Comparison of ENCODE assay signal across 8 cellular contexts in the genomic region with DNA sequence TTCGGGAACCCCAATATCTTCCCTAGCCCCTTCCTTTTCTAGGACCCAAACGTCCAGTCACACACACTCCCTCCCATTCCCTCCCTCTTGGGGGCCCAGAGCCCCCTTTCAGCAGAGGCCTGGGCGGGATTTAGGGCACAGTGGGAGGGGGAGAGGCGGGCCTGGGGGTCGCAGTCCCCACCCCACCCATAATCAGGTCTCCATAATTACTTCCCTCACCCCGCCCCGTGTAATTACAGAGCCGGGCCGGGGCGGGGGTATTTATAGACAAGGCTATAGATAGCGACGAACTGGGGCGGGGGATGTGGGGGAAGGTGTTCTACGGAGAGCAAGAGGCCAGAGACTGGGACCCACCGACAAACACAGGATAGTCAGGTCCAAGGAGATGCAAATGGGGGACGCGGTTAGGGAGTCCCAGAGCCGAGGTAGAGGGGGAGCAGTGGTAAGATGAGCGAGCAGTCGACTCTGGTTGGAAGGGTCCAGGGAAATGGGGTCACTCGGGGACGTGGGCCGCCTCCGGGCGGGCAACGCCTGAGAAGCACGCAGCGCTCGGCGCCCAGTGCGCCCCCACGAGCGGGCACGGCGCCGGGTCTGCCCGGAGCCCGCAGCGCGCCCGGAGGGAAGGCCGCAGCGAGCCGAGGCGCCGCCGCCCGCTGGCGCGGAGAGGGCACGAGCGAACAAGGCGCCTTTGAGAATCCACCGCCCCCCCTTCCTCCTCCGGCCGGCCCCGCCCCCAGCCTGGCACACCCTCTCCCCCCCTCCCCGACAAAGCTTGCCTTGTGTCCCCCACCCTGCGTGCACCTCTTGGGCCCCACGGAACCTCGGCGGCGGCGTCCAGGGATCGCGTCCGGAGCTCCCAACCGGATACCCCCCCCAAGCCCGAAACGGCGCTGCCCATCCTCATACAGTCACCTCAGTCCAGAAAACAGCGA. TPM values are rescaled to one million over a fixed set of nuclear protein-coding genes. Genes with fewer than 3 reads are reported as not detected.
A peak's percentile ranks its signal among the peaks of the same experiment; 100 is the strongest.
DNase-seq lines count a peak whose midpoint lies in the region; ATAC-seq and TF ChIP-seq lines count a peak whose summit lies in the region.

No MANE protein-coding gene starts in this region.

- H2AFZ ChIP-seq in ACC112 (ENCODE audit: low read length, unreplicated experiment) (no peak overlapping the region), IMR-90 (replicated peaks; ENCODE audit: low read length, poor library complexity) (peak overlapping the region; percentile 51)

- H4K8ac ChIP-seq in IMR-90 (ENCODE audit: low read depth in 2 of 2, low read length in 2 of 2), result no peak overlapping the region

- no TSS peak for BruUV-seq in IMR-90 (replicated peaks; lab: Mats Ljungman, UMichigan)

- H3K27me3 ChIP-seq in ACC112 (ENCODE audit: insufficient read depth, low read length) (peaks cover 24% of the 10 kb centered on the region), IMR-90 (ENCODE audit: control insufficient read depth, insufficient read depth, low read length) (peaks cover 41% of the 10 kb centered on the region), lower lobe of right lung (ENCODE audit: low read depth) (peaks cover 28% of the 10 kb centered on the region), suprapubic skin (peaks cover 13% of the 10 kb centered on the region)

- H3K9me1 ChIP-seq in IMR-90 (ENCODE audit: insufficient read depth, low read length), result peaks cover 4% of the 10 kb centered on the region

- TF ChIP-seq EP300 in suprapubic skin (IDR thresholded peaks at IDR 0.05), result no peak

- peak overlapping the region; percentile 55 for H3K9ac ChIP-seq in IMR-90 (ENCODE audit: low read depth, low read length)

- no peak overlapping the region for H2BK15ac ChIP-seq in IMR-90 (ENCODE audit: low read depth, low read length)

- no peak overlapping the region for H3K27ac Mint-ChIP-seq in dendritic cell treated with granulocyte-macrophage colony-stimulating factor and Interleukin-4, amounts not matched to agents 40 ng/mL and 50 ng/mL, for 4 days

- H3K79me2 ChIP-seq in ACC112 (ENCODE audit: control insufficient read depth, insufficient read depth, low read length, unreplicated experiment), result no peaks in the 10 kb centered on the region

- H2AK9ac ChIP-seq in IMR-90 (replicated peaks; ENCODE audit: low read depth, low read length, poor library complexity), result peak overlapping the region; percentile 42

- no peak overlapping the region for H3K27ac ChIP-seq in ACC112 (ENCODE audit: low read depth, low read length)
- no peak overlapping the region; the same call in 1 of the 2 replicates for H3K27ac ChIP-seq in IMR-90 (ENCODE audit: insufficient read depth, low read length)
- peak overlapping the region; percentile 49 for H3K27ac ChIP-seq in lower lobe of right lung
- peak overlapping the region; percentile 15 for H3K27ac ChIP-seq in suprapubic skin

- H3K4me2 ChIP-seq in IMR-90 (ENCODE audit: low read depth, low read length), result peak overlapping the region; percentile 85

- no peak overlapping the region for H3K14ac ChIP-seq in IMR-90 (replicated peaks; ENCODE audit: low read depth, low read length)

- H3K4me3 ChIP-seq in ACC112 (ENCODE audit: low read depth, low read length), result peak overlapping the region; percentile 47; the same call in 1 of the 2 replicates
- H3K4me3 ChIP-seq in IMR-90 (ENCODE audit: insufficient read depth, low read depth, low read length), result peak overlapping the region; percentile 43
- H3K4me3 ChIP-seq in lower lobe of right lung, result peak overlapping the region; percentile 48
- H3K4me3 ChIP-seq in suprapubic skin, result peak overlapping the region; percentile 50

- H4K5ac ChIP-seq in IMR-90 (ENCODE audit: low read depth, low read length), result no peak overlapping the region

- POLR2A ChIA-PET in IMR-90 (lab: Charles Lee; ENCODE audit: unreplicated experiment), result no interaction called here

- in situ Hi-C loops in IMR-90 (cut with MboI; ENCODE audit: low sequenced_read_pairs), result no loop called here

- peaks cover 52% of the 10 kb centered on the region for H3K27me3 Mint-ChIP-seq in dendritic cell treated with granulocyte-macrophage colony-stimulating factor and Interleukin-4, amounts not matched to agents 40 ng/mL and 50 ng/mL, for 4 days

- H3K56ac ChIP-seq in IMR-90 (ENCODE audit: extremely low read depth, insufficient read depth, low read length), result no peak overlapping the region

- no peak overlapping the region for H2BK5ac ChIP-seq in IMR-90 (ENCODE audit: low read depth, low read length, poor library complexity, severe bottlenecking)

- H3K4ac ChIP-seq in IMR-90 (ENCODE audit: low read depth, low read length), result no peak overlapping the region; the same call in 1 of the 2 replicates

- WGBS in IMR-90 (ENCODE audit: extremely low coverage in 2 of 2, insufficient read length in 1 of 2), 2 experiments, result 4% methylated on average over 10 of the region's 72 CpGs; no CpG with 5 or more reads in 1 of the 2 experiments
- 4% methylated on average over 46 of the region's 72 CpGs for WGBS in suprapubic skin

- H4K91ac ChIP-seq in IMR-90 (ENCODE audit: insufficient read depth, low read depth, low read length), result no peak overlapping the region

- H2BK120ac ChIP-seq in IMR-90 (ENCODE audit: low read depth, low read length), result no peak overlapping the region

- CTCF ChIA-PET in IMR-90 (lab: Yijun Ruan, JAX), result no interaction called here

- peaks cover 35% of the 10 kb centered on the region for H3K4me1 Mint-ChIP-seq in dendritic cell treated with granulocyte-macrophage colony-stimulating factor and Interleukin-4, amounts not matched to agents 40 ng/mL and 50 ng/mL, for 4 days (ENCODE audit: low read depth)

- peaks cover 12% of the 10 kb centered on the region for H3K4me1 ChIP-seq in ACC112 (ENCODE audit: control insufficient read depth, insufficient read depth, low read length, unreplicated experiment)
- peaks cover 4% of the 10 kb centered on the region; the same call in 1 of the 2 replicates for H3K4me1 ChIP-seq in IMR-90 (ENCODE audit: control insufficient read depth, insufficient read depth, low read length)
- H3K4me1 ChIP-seq in lower lobe of right lung, result peaks cover 27% of the 10 kb centered on the region
- H3K4me1 ChIP-seq in suprapubic skin, result peaks cover 25% of the 10 kb centered on the region

- H3K79me1 ChIP-seq in IMR-90 (ENCODE audit: low read depth in 1 of 2, low read length in 2 of 2), result peaks cover 8 to 28% of the 10 kb centered on the region in 2 experiments; a peak in 3 of 4 replicates

- H3K9me3 ChIP-seq in IMR-90 (ENCODE audit: control insufficient read depth, insufficient read depth, low read length) (no peaks in the 10 kb centered on the region), lower lobe of right lung (no peaks in the 10 kb centered on the region), suprapubic skin (no peaks in the 10 kb centered on the region)

- ATAC-seq in IMR-90 (ENCODE audit: low read depth) (peak; percentile 33), lower lobe of right lung (peak; percentile 3 to 44), HG03442 (IDR thresholded peaks at IDR 0.05; ENCODE audit: unreplicated experiment) (no peak)

- no peak for TF ChIP-seq POLR2A in IMR-90 (IDR thresholded peaks at IDR 0.05; ENCODE audit: low read depth, low read length)
- no peak for TF ChIP-seq POLR2A in suprapubic skin (IDR thresholded peaks at IDR 0.05)

- H3K36me3 ChIP-seq in ACC112 (ENCODE audit: insufficient read depth, low read length) (peaks cover 16% of the 10 kb centered on the region; the same call in 1 of the 2 replicates), IMR-90 (ENCODE audit: control insufficient read depth, insufficient read depth, low read length) (peaks cover 30% of the 10 kb centered on the region), lower lobe of right lung (peaks cover 37% of the 10 kb centered on the region), suprapubic skin (peaks cover 27% of the 10 kb centered on the region)

- no peak overlapping the region for H2AK5ac ChIP-seq in IMR-90 (ENCODE audit: low read depth, low read length)

- dilution Hi-C loops in IMR-90 (cut with HindIII; ENCODE audit: low sequenced_read_pairs, unreplicated experiment), result no loop called here

- no peak overlapping the region for H2BK20ac ChIP-seq in IMR-90 (ENCODE audit: low read depth, low read length)

- TF ChIP-seq RAD21 in IMR-90 (IDR thresholded peaks at IDR 0.05; ENCODE audit: low read length), result no peak

- H3K36me3 Mint-ChIP-seq in dendritic cell treated with granulocyte-macrophage colony-stimulating factor and Interleukin-4, amounts not matched to agents 40 ng/mL and 50 ng/mL, for 4 days (ENCODE audit: low read depth), result peaks cover 42% of the 10 kb centered on the region

- intact Hi-C loops in IMR-90 (cut with micrococcal nuclease), result no loop called here
- intact Hi-C loops in dendritic cell treated with granulocyte-macrophage colony-stimulating factor and Interleukin-4, amounts not matched to agents 40 ng/mL and 50 ng/mL, for 4 days (cut with micrococcal nuclease), result no loop called here
- intact Hi-C loops in lower lobe of right lung (cut with DNase I), result no loop called here

- H4K20me1 ChIP-seq in IMR-90 (ENCODE audit: insufficient read depth, low read length), result peaks cover 17% of the 10 kb centered on the region; the same call in 1 of the 2 replicates

- no peak overlapping the region; the same call in 1 of the 2 replicates for H3K18ac ChIP-seq in IMR-90 (ENCODE audit: low read depth, low read length)

- no peaks in the 10 kb centered on the region for H3K9me3 Mint-ChIP-seq in dendritic cell treated with granulocyte-macrophage colony-stimulating factor and Interleukin-4, amounts not matched to agents 40 ng/mL and 50 ng/mL, for 4 days

- peak overlapping the region; percentile 68 for H3K4me3 Mint-ChIP-seq in dendritic cell treated with granulocyte-macrophage colony-stimulating factor and Interleukin-4, amounts not matched to agents 40 ng/mL and 50 ng/mL, for 4 days

- TF ChIP-seq CTCF in IMR-90 (conservative IDR thresholded peaks at IDR 0.05; ENCODE audit: low read depth, low read length) (no peak), lower lobe of right lung (IDR thresholded peaks at IDR 0.05) (no peak), suprapubic skin (IDR thresholded peaks at IDR 0.05) (no peak)

- DNase-seq in IMR-90, result no peak
- no peak for DNase-seq in lower lobe of right lung
- no peak for DNase-seq in suprapubic skin (ENCODE audit: low spot score in 2 of 2)
- no peak for DNase-seq in T-helper 9 cell
- DNase-seq in NCI-H226, result no peak

- H3K23ac ChIP-seq in IMR-90 (ENCODE audit: low read depth, low read length), result no peak overlapping the region

RNA-seq across cellular contexts. Expression of gene COL11A2, which starts 0.7 kb away (rescaled TPM):
- total RNA-seq in IMR-90 (2012; rRNA removed) (under 0.01 TPM in 2 replicates), lower lobe of right lung (0.77 TPM), suprapubic skin (under 1 TPM; 0.21 to 0.97 (median 0.40) TPM)
- polyA plus RNA-seq in IMR-90 (2012; rRNA removed), result 0.38 and 0.52 TPM in 2 replicates
- 0.12 and 0.30 TPM in 2 replicates for polyA plus RNA-seq in IMR-90 (2012; cell fraction: cytosol; rRNA removed)
- polyA plus RNA-seq in IMR-90 (2012; cell fraction: nucleus; rRNA removed; ENCODE audit: low replicate concordance), result 5.5 and 8.0 TPM in 2 replicates

RNA-seq across cellular contexts. Expression of gene RXRB, which starts 7.5 kb away (rescaled TPM):
- total RNA-seq in IMR-90 (2012; rRNA removed) (16.7 and 18.6 TPM in 2 replicates), lower lobe of right lung (47.4 TPM), suprapubic skin (10 to 100 TPM; 18.6 to 47.9 (median 26.9) TPM)
- polyA plus RNA-seq in IMR-90 (2012; rRNA removed), result 46.9 and 53.7 TPM in 2 replicates
- 29.7 and 30.4 TPM in 2 replicates for polyA plus RNA-seq in IMR-90 (2012; cell fraction: cytosol; rRNA removed)
- 257 and 289 TPM in 2 replicates for polyA plus RNA-seq in IMR-90 (2012; cell fraction: nucleus; rRNA removed; ENCODE audit: low replicate concordance)

RNA-seq across cellular contexts. Expression of gene SLC39A7, which starts 7.7 kb away (rescaled TPM):
- total RNA-seq in IMR-90 (2012; rRNA removed), result 134 and 135 TPM in 2 replicates
- 196 and 208 TPM in 2 replicates for polyA plus RNA-seq in IMR-90 (2012; rRNA removed)
- polyA plus RNA-seq in IMR-90 (2012; cell fraction: cytosol; rRNA removed), result 141 and 149 TPM in 2 replicates
- 129 and 163 TPM in 2 replicates for polyA plus RNA-seq in IMR-90 (2012; cell fraction: nucleus; rRNA removed; ENCODE audit: low replicate concordance)
- 76.0 TPM for total RNA-seq in lower lobe of right lung
- 10 to 100 TPM; 29.3 to 46.3 (median 41.9) TPM for total RNA-seq in suprapubic skin

RNA-seq across cellular contexts. Expression of gene HSD17B8, which starts 11.5 kb away (rescaled TPM):
- total RNA-seq in IMR-90 (2012; rRNA removed) (1.6 and 1.9 TPM in 2 replicates), lower lobe of right lung (13.3 TPM), suprapubic skin (10 to 100 TPM; 26.2 to 66.0 (median 50.5) TPM)
- 3.4 and 4.3 TPM in 2 replicates for polyA plus RNA-seq in IMR-90 (2012; rRNA removed)
- polyA plus RNA-seq in IMR-90 (2012; cell fraction: cytosol; rRNA removed), result 2.8 and 6.2 TPM in 2 replicates
- polyA plus RNA-seq in IMR-90 (2012; cell fraction: nucleus; rRNA removed; ENCODE audit: low replicate concordance), result 6.7 and 11.7 TPM in 2 replicates

RNA-seq across cellular contexts. Expression of gene RING1, which starts 15.4 kb away (rescaled TPM):
- 14.9 and 16.4 TPM in 2 replicates for total RNA-seq in IMR-90 (2012; rRNA removed)
- polyA plus RNA-seq in IMR-90 (2012; rRNA removed), result 38.2 and 40.8 TPM in 2 replicates
- polyA plus RNA-seq in IMR-90 (2012; cell fraction: cytosol; rRNA removed), result 41.2 and 49.4 TPM in 2 replicates
- 110 and 131 TPM in 2 replicates for polyA plus RNA-seq in IMR-90 (2012; cell fraction: nucleus; rRNA removed; ENCODE audit: low replicate concordance)
- total RNA-seq in lower lobe of right lung, result 43.1 TPM
- total RNA-seq in suprapubic skin, result 10 to 100 TPM; 11.5 to 18.1 (median 14.9) TPM

Comparison
In these comparisons a context has a peak if more than half of its experiments do, and no peak if none do; other contexts are left out.
1. H3K27ac ChIP-seq: peak in lower lobe of right lung (single experiment) and suprapubic skin (single experiment); none in ACC112 (single experiment) and IMR-90 (single experiment).
2. Peak in every context shown above with its lines, with median percentiles within 50 percentile points of each other: H3K4me3 ChIP-seq.